8 cellular contexts compared by ENCODE assay signal in genomic region chr19:10653482-10653731, GRCh38. TPM values are rescaled to one million over a fixed set of nuclear protein-coding genes. Genes with fewer than 3 reads are reported as not detected.
DNase-seq lines count a peak whose midpoint lies in the region; ATAC-seq and TF ChIP-seq lines count a peak whose summit lies in the region.

No MANE protein-coding gene starts in this region.

- H3K4me3 ChIP-seq in GM23338 (peak overlapping the region; percentile 70), WI38 (ENCODE audit: low read depth, low read length) (peak overlapping the region; percentile 99), left ventricle myocardium inferior (peak overlapping the region; percentile 99), skeletal muscle satellite cell (ENCODE audit: low read length) (peak overlapping the region; percentile 95)

- H3K36me3 Mint-ChIP-seq in GM23338 (ENCODE audit: low read depth), result peaks cover 53% of the 10 kb centered on the region

- peaks cover 27% of the 10 kb centered on the region for H3K27me3 Mint-ChIP-seq in GM23338 (ENCODE audit: insufficient read depth, low read depth, poor library complexity)

- H3K9me3 ChIP-seq in left ventricle myocardium inferior (replicated peaks) (no peaks in the 10 kb centered on the region), skeletal muscle satellite cell (replicated peaks; ENCODE audit: low read length) (no peaks in the 10 kb centered on the region)

- peaks cover 3% of the 10 kb centered on the region; the same call in 1 of the 3 replicates for H3K9me3 Mint-ChIP-seq in GM23338

- intact Hi-C loops in left ventricle myocardium inferior (cut with micrococcal nuclease), result no loop called here

- peaks cover 25% of the 10 kb centered on the region for H4K20me1 ChIP-seq in GM23338 (replicated peaks; ENCODE audit: insufficient read depth)

- TF ChIP-seq CTCF in GM23338 (conservative IDR thresholded peaks at IDR 0.05; ENCODE audit: low read depth in 2 of 2), result no peak
- TF ChIP-seq CTCF in WI38 (IDR thresholded peaks at IDR 0.05; ENCODE audit: low read depth, low read length), result no peak
- no peak for TF ChIP-seq CTCF in left ventricle myocardium inferior (IDR thresholded peaks at IDR 0.05; ENCODE audit: borderline replicate concordance)

- H3K4me3 Mint-ChIP-seq in GM23338, result peak overlapping the region; percentile 94

- peaks cover 54% of the 10 kb centered on the region for H3K79me2 ChIP-seq in GM23338 (replicated peaks; ENCODE audit: insufficient read depth)

- no peaks in the 10 kb centered on the region for H3K9me2 ChIP-seq in GM23338 (ENCODE audit: insufficient read depth)

- H3K27me3 ChIP-seq in GM23338 (ENCODE audit: insufficient read depth) (no peaks in the 10 kb centered on the region), left ventricle myocardium inferior (ENCODE audit: low read depth) (no peaks in the 10 kb centered on the region), skeletal muscle satellite cell (ENCODE audit: control insufficient read depth, insufficient read depth, low read length) (no peaks in the 10 kb centered on the region)

- peaks cover 14% of the 10 kb centered on the region; the same call in 1 of the 2 replicates for H3F3A ChIP-seq in GM23338 (replicated peaks; ENCODE audit: low read depth)

- DNase-seq in GM23338 (ENCODE audit: low spot score), result no peak
- DNase-seq in left ventricle myocardium inferior, result no peak
- no peak for DNase-seq in NCI-H146 (lab: John Stamatoyannopoulos, UW)
- DNase-seq in T-helper 9 cell, result no peak
- DNase-seq in NCI-H82 treated with DMSO at 0.1 percent for 48 hours (lab: John Stamatoyannopoulos, UW; ENCODE audit: unreplicated experiment), result no peak
- no peak for DNase-seq in C1 segment of cervical spinal cord (lab: John Stamatoyannopoulos, UW)

- H3K27ac ChIP-seq in GM23338 (ENCODE audit: low read depth), result peak overlapping the region; percentile 94
- H3K27ac ChIP-seq in left ventricle myocardium inferior (replicated peaks), result peak overlapping the region; percentile 97

- peaks cover 23% of the 10 kb centered on the region for H3K36me3 ChIP-seq in GM23338 (ENCODE audit: insufficient read depth)
- no peaks in the 10 kb centered on the region for H3K36me3 ChIP-seq in left ventricle myocardium inferior
- H3K36me3 ChIP-seq in skeletal muscle satellite cell (ENCODE audit: insufficient read depth, low read length), result peaks cover 14% of the 10 kb centered on the region

- H3K4me2 ChIP-seq in GM23338, result peak overlapping the region; percentile 98
- H3K4me2 ChIP-seq in skeletal muscle satellite cell (ENCODE audit: low read length), result peak overlapping the region; percentile 88

- peak; percentile 7 for ATAC-seq in GM23338

- peaks cover 12% of the 10 kb centered on the region; the same call in 2 of the 3 replicates for H3K4me1 Mint-ChIP-seq in GM23338

- H2AFZ ChIP-seq in GM23338, result 0 out of 2 replicates have a peak overlapping the region, but pooled peaks have one; percentile 4

- H3K9ac ChIP-seq in skeletal muscle satellite cell (ENCODE audit: low read depth, low read length), result peak overlapping the region; percentile 99

- H3K27ac Mint-ChIP-seq in GM23338, result peak overlapping the region; percentile 99

- H3K4me1 ChIP-seq in GM23338 (ENCODE audit: insufficient read depth) (peaks cover 23% of the 10 kb centered on the region), left ventricle myocardium inferior (peaks cover 53% of the 10 kb centered on the region), skeletal muscle satellite cell (ENCODE audit: control insufficient read depth, insufficient read depth, low read length) (peaks cover 16% of the 10 kb centered on the region)

TF ChIP-seq in GM23338, 12 proteins besides CTCF, POLR2A, EP300 and RAD21 (continues in another document):
- no peak for TF ChIP-seq EZH2phosphoT487 (IDR thresholded peaks at IDR 0.05; ENCODE audit: unreplicated experiment)
- TF ChIP-seq EZH2 (IDR thresholded peaks at IDR 0.05; ENCODE audit: low read depth, unreplicated experiment), result no peak
- TF ChIP-seq ZNF331 (CRISPR knock-in tag; IDR thresholded peaks at IDR 0.05; ENCODE audit: low read depth), result no peak
- TF ChIP-seq ZNF114 (CRISPR knock-in tag; IDR thresholded peaks at IDR 0.05), result no peak
- no peak for TF ChIP-seq REST (IDR thresholded peaks at IDR 0.05; ENCODE audit: unreplicated experiment)
- no peak for TF ChIP-seq NANOG (IDR thresholded peaks at IDR 0.05; ENCODE audit: borderline replicate concordance)
- TF ChIP-seq JUNB (IDR thresholded peaks at IDR 0.05; ENCODE audit: unreplicated experiment), result no peak
- TF ChIP-seq POLR2AphosphoS5 (IDR thresholded peaks at IDR 0.05; ENCODE audit: low read depth), result no peak
- no peak for TF ChIP-seq STAT1 (IDR thresholded peaks at IDR 0.05; ENCODE audit: unreplicated experiment)
- TF ChIP-seq CREB1 (CRISPR knock-in tag; IDR thresholded peaks at IDR 0.05; ENCODE audit: low read depth), result no peak

RNA-seq across cellular contexts. Expression of gene ILF3, which starts 0.7 kb away (rescaled TPM):
- 544 and 573 TPM in 2 replicates for total RNA-seq in GM23338 (2014; rRNA removed; shearing (Covaris generic))
- 616 and 625 TPM in 2 replicates for polyA plus RNA-seq in GM23338 (2016; fragmentation: Nextera tagmentation; extraction: Ambion mirVana)
- total RNA-seq in left ventricle myocardium inferior, result 106 TPM
- 125 and 135 TPM in 2 replicates for total RNA-seq in skeletal muscle satellite cell (2012; rRNA removed)

RNA-seq across cellular contexts. Expression of gene SLC44A2, which starts 28.1 kb away (rescaled TPM):
- 62.2 and 65.0 TPM in 2 replicates for total RNA-seq in GM23338 (2014; rRNA removed; shearing (Covaris generic))
- polyA plus RNA-seq in GM23338 (2016; fragmentation: Nextera tagmentation; extraction: Ambion mirVana), result 41.2 and 43.2 TPM in 2 replicates
- 74.2 TPM for total RNA-seq in left ventricle myocardium inferior
- total RNA-seq in skeletal muscle satellite cell (2012; rRNA removed), result 10.1 and 19.0 TPM in 2 replicates

RNA-seq across cellular contexts. Expression of gene QTRT1, which starts 47.8 kb away (rescaled TPM):
- 54.5 and 61.2 TPM in 2 replicates for total RNA-seq in GM23338 (2014; rRNA removed; shearing (Covaris generic))
- polyA plus RNA-seq in GM23338 (2016; fragmentation: Nextera tagmentation; extraction: Ambion mirVana), result 77.4 and 83.5 TPM in 2 replicates
- 30.5 TPM for total RNA-seq in left ventricle myocardium inferior
- 37.3 and 38.9 TPM in 2 replicates for total RNA-seq in skeletal muscle satellite cell (2012; rRNA removed)
